9 cellular contexts compared by ENCODE assay signal in the genomic region with DNA sequence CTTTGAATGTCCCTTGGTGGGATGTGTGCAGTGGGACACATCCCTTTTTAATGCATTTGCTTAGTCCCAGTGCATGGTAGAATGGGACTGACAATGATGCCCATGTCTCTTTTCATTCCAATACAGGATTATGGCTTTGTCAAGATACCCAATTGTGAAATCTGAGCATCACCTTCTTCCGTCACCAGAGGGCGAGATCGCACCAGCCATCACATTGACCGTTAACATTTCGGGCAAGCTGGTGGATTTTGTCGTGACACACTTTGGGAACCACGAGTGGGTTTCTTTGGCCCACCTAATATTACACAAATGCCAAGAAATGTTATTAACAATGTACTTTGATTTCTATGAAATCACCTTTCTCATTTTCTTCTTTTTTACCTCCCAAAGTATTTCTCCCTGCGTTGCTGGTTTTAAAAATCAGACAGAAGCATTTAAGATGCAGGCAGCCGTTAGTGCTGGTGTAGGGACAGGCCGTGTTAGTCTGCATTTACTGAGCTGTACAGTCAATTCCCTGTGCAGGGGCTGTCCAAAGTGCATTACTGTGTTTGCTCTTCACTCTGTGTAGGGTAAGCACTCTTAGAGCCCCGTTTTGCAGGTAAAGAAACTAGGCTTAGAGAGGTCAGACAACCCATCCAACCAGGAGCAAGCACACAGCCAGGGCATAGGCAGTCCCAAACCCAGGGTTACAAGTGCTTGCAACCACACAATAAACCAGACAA. TPM values are rescaled to one million over a fixed set of nuclear protein-coding genes. Genes with fewer than 3 reads are reported as not detected.
DNase-seq lines count a peak whose midpoint lies in the region; ATAC-seq and TF ChIP-seq lines count a peak whose summit lies in the region.
"Had no signal": no experiment of that assay in that cellular context is flagged by ENCODE, and none has a peak within 500 bp of the region (broad histone marks: within the 10 kb centered on the region; RNA-seq: fewer than 3 reads in every experiment).

No MANE protein-coding gene starts in this region.

- H3K27me3 ChIP-seq in brain microvascular endothelial cell (replicated peaks) (no peaks in the 10 kb centered on the region), spleen (replicated peaks in 1 of 7) (peaks cover 0 to 7% (median 0%) of the 10 kb centered on the region in 7 donors)

- no peak for ATAC-seq in GM21723 (IDR thresholded peaks at IDR 0.05; ENCODE audit: unreplicated experiment)
- no peak for ATAC-seq in HG03571 (IDR thresholded peaks at IDR 0.05; ENCODE audit: unreplicated experiment)
- ATAC-seq: stimulated activated naive CD8-positive, alpha-beta T cell treated with anti-CD3 and anti-CD28 coated beads, Interleukin-15, amount 100 ng/mL, for 72 hours had no signal

- no peaks in the 10 kb centered on the region for H3K9me3 ChIP-seq in spleen

- no peaks in the 10 kb centered on the region for H3K36me3 ChIP-seq in brain microvascular endothelial cell (replicated peaks)
- no peaks in the 10 kb centered on the region for H3K36me3 ChIP-seq in spleen

- H3K4me3 ChIP-seq in brain microvascular endothelial cell (ENCODE audit: low read depth, low read length) (no peak overlapping the region), spleen (no peak overlapping the region)

- in situ Hi-C loops in brain microvascular endothelial cell (cut with HindIII; ENCODE audit: low pct_ligation_motif_present, low sequenced_read_pairs), result no loop called here

- TF ChIP-seq CTCF in brain microvascular endothelial cell (IDR thresholded peaks at IDR 0.05; ENCODE audit: low read depth, low read length, missing control alignments), result peak; percentile 72
- peak in 5 of 11 experiments; percentile 6 to 41 (median 33) for TF ChIP-seq CTCF in spleen (IDR thresholded peaks at IDR 0.05 in 8 of 11, conservative IDR thresholded peaks at IDR 0.05 in 3 of 11)

- H3K27ac ChIP-seq in brain microvascular endothelial cell, result no peak overlapping the region
- H3K27ac ChIP-seq in spleen, result no peak overlapping the region

- TF ChIP-seq POLR2A in spleen (IDR thresholded peaks at IDR 0.05), result no peak

- DNase-seq in stimulated activated CD4-positive, alpha-beta T cell treated with anti-CD3 and anti-CD28 coated beads, Interleukin-1b, Interleukin-23, amount 100 ng/mL, for 48 hours, result peak; percentile 2
- no peak for DNase-seq in stimulated activated CD4-positive, alpha-beta T cell treated with anti-CD3 and anti-CD28 coated beads, Interleukin-12 subunit alpha, Interleukin-12 subunit beta, amount 100 ng/mL, for 4 hours
- DNase-seq in MV-4-11 (lab: John Stamatoyannopoulos, UW), result peak; percentile 17
- DNase-seq in brain microvascular endothelial cell, result peak; percentile 11
- DNase-seq in posterior cingulate gyrus, result peak in 7 of 10 donors; percentile 48 to 91 (median 55)
- DNase-seq in spleen, result no peak

- H3K4me1 ChIP-seq in spleen, result no peaks in the 10 kb centered on the region

- intact Hi-C loops in posterior cingulate gyrus (cut with DNase I), result no loop called here
- intact Hi-C loops in spleen (cut with DNase I; ENCODE audit: low total_unique reads), result no loop called here

- 31 to 40% (median 37%) methylated on average over 11 of the region's 11 CpGs for WGBS in spleen, 5 donors

RNA-seq across cellular contexts. Expression of a gene that starts 46.5 kb away (rescaled TPM):
- total RNA-seq in spleen, result not detected
- polyA plus RNA-seq in spleen, result not detected

Comparison
In these comparisons a context has a peak if more than half of its experiments do, and no peak if none do; other contexts are left out.
1. DNase-seq: peak in stimulated activated CD4-positive, alpha-beta T cell treated with anti-CD3 and anti-CD28 coated beads, Interleukin-1b, Interleukin-23, amount 100 ng/mL, for 48 hours (single experiment), MV-4-11 (single experiment), brain microvascular endothelial cell (single experiment) and posterior cingulate gyrus (7 of 10); none in stimulated activated CD4-positive, alpha-beta T cell treated with anti-CD3 and anti-CD28 coated beads, Interleukin-12 subunit alpha, Interleukin-12 subunit beta, amount 100 ng/mL, for 4 hours (single experiment) and spleen (single experiment).